14 cellular contexts compared by ENCODE assay signal in the genomic region with DNA sequence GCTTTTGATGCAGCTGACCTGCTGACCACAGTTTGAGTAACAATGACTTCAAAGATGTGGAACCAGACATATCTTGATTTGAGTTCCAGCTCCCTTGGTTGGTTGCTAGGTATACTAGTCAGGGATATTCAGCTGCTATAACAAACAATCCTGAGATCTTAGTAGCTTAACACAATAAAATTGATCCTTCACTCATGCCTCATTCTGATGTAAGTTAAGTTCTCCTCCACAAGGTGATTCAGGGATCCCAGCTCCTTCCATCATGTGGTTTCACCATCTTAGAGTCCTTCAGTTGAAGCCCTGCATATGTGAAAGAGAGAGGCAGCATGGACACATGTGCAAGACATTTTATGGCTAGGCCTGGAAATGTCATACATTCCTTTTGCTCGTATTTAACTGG. TPM values are rescaled to one million over a fixed set of nuclear protein-coding genes. Genes with fewer than 3 reads are reported as not detected.
DNase-seq lines count a peak whose midpoint lies in the region; ATAC-seq and TF ChIP-seq lines count a peak whose summit lies in the region.
"Had no signal": no experiment of that assay in that cellular context is flagged by ENCODE, and none has a peak within 500 bp of the region (broad histone marks: within the 10 kb centered on the region; RNA-seq: fewer than 3 reads in every experiment).

No MANE protein-coding gene starts in this region.

- H3K4me2 ChIP-seq in PC-3 (ENCODE audit: low read length), result no peak overlapping the region

- POLR2A ChIA-PET in naive thymus-derived CD4-positive, alpha-beta T cell (lab: Charles Lee), result no interaction called here
- POLR2A ChIA-PET in PC-3 (lab: Charles Lee; ENCODE audit: unreplicated experiment), result no interaction called here

- peak; percentile 28 for ATAC-seq in GM18517 (IDR thresholded peaks at IDR 0.05; ENCODE audit: unreplicated experiment)
- ATAC-seq in GM21381 (IDR thresholded peaks at IDR 0.05; ENCODE audit: unreplicated experiment), result peak; percentile 36
- peak; percentile 39 for ATAC-seq in HG03280 (IDR thresholded peaks at IDR 0.05; ENCODE audit: unreplicated experiment)
- no peak for ATAC-seq in naive thymus-derived CD4-positive, alpha-beta T cell
- no peak for ATAC-seq in PC-3
- ATAC-seq in foreskin keratinocyte, result no peak

- no peak overlapping the region for H3K4me3 ChIP-seq in naive thymus-derived CD4-positive, alpha-beta T cell (ENCODE audit: low read length)
- H3K4me3 ChIP-seq in PC-3 (ENCODE audit: low read length), result no peak overlapping the region
- H3K4me3 ChIP-seq: skin epidermis, stomach had no signal

- no peaks in the 10 kb centered on the region for H4K20me1 ChIP-seq in PC-3 (ENCODE audit: low read length)

- no peaks in the 10 kb centered on the region for H3F3A ChIP-seq in PC-3 (ENCODE audit: low read length, unreplicated experiment)

- H3K9me3 Mint-ChIP-seq in naive thymus-derived CD4-positive, alpha-beta T cell, result no peaks in the 10 kb centered on the region

- CTCF ChIA-PET in naive thymus-derived CD4-positive, alpha-beta T cell (lab: Charles Lee), result interaction anchor here (1.4 kb wide), 1 partner anchor 13 kb away, joined by 3 read pairs; no protein-coding TSS in a partner anchor
- CTCF ChIA-PET in PC-3 (lab: Charles Lee), result no interaction called here

- H3K9me3 ChIP-seq in naive thymus-derived CD4-positive, alpha-beta T cell (ENCODE audit: control insufficient read depth in 2 of 3, low read length in 3 of 3), result no peaks in the 10 kb centered on the region
- H3K9me3 ChIP-seq in PC-3 (ENCODE audit: low read length), result no peaks in the 10 kb centered on the region
- H3K9me3 ChIP-seq: stomach had no signal

- H3K27me3 ChIP-seq in naive thymus-derived CD4-positive, alpha-beta T cell (ENCODE audit: control insufficient read depth in 2 of 2, insufficient read depth in 2 of 2, low read length in 2 of 2), result no peaks in the 10 kb centered on the region
- H3K27me3 ChIP-seq in PC-3 (ENCODE audit: low read length) (no peaks in the 10 kb centered on the region), foreskin keratinocyte (no peaks in the 10 kb centered on the region)
- H3K27me3 ChIP-seq: stomach had no signal

- peaks cover 0 to 4% (median 2%) of the 10 kb centered on the region in 5 donors for H3K27me3 Mint-ChIP-seq in naive thymus-derived CD4-positive, alpha-beta T cell

- peaks cover 0 to 27% (median 0%) of the 10 kb centered on the region in 7 donors for H3K4me1 Mint-ChIP-seq in naive thymus-derived CD4-positive, alpha-beta T cell

- H2AFZ ChIP-seq in PC-3 (ENCODE audit: low read length), result no peak overlapping the region

- no peaks in the 10 kb centered on the region for H3K36me3 ChIP-seq in naive thymus-derived CD4-positive, alpha-beta T cell (ENCODE audit: control insufficient read depth in 2 of 3, insufficient read depth in 3 of 3, low read length in 3 of 3)
- no peaks in the 10 kb centered on the region for H3K36me3 ChIP-seq in PC-3 (ENCODE audit: low read depth, low read length)
- H3K36me3 ChIP-seq: stomach had no signal

- no TSS peak for BruUV-seq in PC-3 (replicated peaks; lab: Mats Ljungman, UMichigan)

- H3K27ac ChIP-seq in naive thymus-derived CD4-positive, alpha-beta T cell (ENCODE audit: low read depth, low read length), result no peak overlapping the region
- no peak overlapping the region for H3K27ac ChIP-seq in PC-3 (ENCODE audit: low read length)
- no peak overlapping the region for H3K27ac ChIP-seq in foreskin keratinocyte
- H3K27ac ChIP-seq: skin epidermis, stomach had no signal

- no peaks in the 10 kb centered on the region for H3K9me2 ChIP-seq in PC-3 (replicated peaks; ENCODE audit: low read length)

- DNase-seq in fibroblast of gingiva (ENCODE audit: low read depth) (peak; percentile 3), PC-3 (no peak), foreskin keratinocyte (no peak)
- no peak for DNase-seq in naive thymus-derived CD4-positive, alpha-beta T cell
- DNase-seq: foreskin fibroblast, H9, stomach had no signal

- peaks cover 0 to 1% (median 0%) of the 10 kb centered on the region in 5 donors for H3K36me3 Mint-ChIP-seq in naive thymus-derived CD4-positive, alpha-beta T cell

- H3K4me3 Mint-ChIP-seq in naive thymus-derived CD4-positive, alpha-beta T cell, result peak overlapping the region in 4 of 10 donors; percentile 26 to 68 (median 33)
- H3K4me3 Mint-ChIP-seq: H9 had no signal

- intact Hi-C loops in naive thymus-derived CD4-positive, alpha-beta T cell (cut with micrococcal nuclease), result no loop called here
- intact Hi-C loops in PC-3 (cut with micrococcal nuclease), result no loop called here

- H3K9ac ChIP-seq in PC-3 (ENCODE audit: low read length), result no peak overlapping the region

- peak overlapping the region in 3 of 9 donors; percentile 38 to 87 (median 43) for H3K27ac Mint-ChIP-seq in naive thymus-derived CD4-positive, alpha-beta T cell
- H3K27ac Mint-ChIP-seq: H9 had no signal

- TF ChIP-seq CTCF in PC-3 (conservative IDR thresholded peaks at IDR 0.05; ENCODE audit: low read depth, low read length) (no peak), foreskin keratinocyte (conservative IDR thresholded peaks at IDR 0.05) (no peak)

- H3K4me1 ChIP-seq in naive thymus-derived CD4-positive, alpha-beta T cell (ENCODE audit: control insufficient read depth in 2 of 2, insufficient read depth in 2 of 2, low read length in 2 of 2), result no peaks in the 10 kb centered on the region
- H3K4me1 ChIP-seq in PC-3 (ENCODE audit: insufficient read depth, low read length) (no peaks in the 10 kb centered on the region), foreskin keratinocyte (no peaks in the 10 kb centered on the region)
- H3K4me1 ChIP-seq: stomach had no signal

- no peaks in the 10 kb centered on the region for H3K79me2 ChIP-seq in PC-3 (ENCODE audit: low read length)

RNA-seq across cellular contexts. Expression of gene SMIM9, which starts 7.3 kb away (rescaled TPM):
- not detected for total RNA-seq in naive thymus-derived CD4-positive, alpha-beta T cell
- not detected for polyA plus RNA-seq in naive thymus-derived CD4-positive, alpha-beta T cell
- total RNA-seq in PC-3 (2014; rRNA removed), result not detected in 2 replicates
- total RNA-seq in foreskin keratinocyte, result not detected in 2 replicates
- polyA plus RNA-seq in foreskin keratinocyte, result not detected in 2 replicates
- total RNA-seq: G401, H9, M059J, stomach had no signal
- polyA plus RNA-seq: liver, stomach had no signal

RNA-seq across cellular contexts. Expression of gene MPP1, which starts 21.9 kb away (rescaled TPM):
- 10 to 100 TPM; 23.2 to 76.7 (median 31.9) TPM for total RNA-seq in naive thymus-derived CD4-positive, alpha-beta T cell
- polyA plus RNA-seq in naive thymus-derived CD4-positive, alpha-beta T cell, result 10 to 100 TPM; 34.8 to 39.8 TPM
- 18.3 and 18.8 TPM in 2 replicates for total RNA-seq in PC-3 (2014; rRNA removed)
- 8.6 and 9.0 TPM in 2 replicates for total RNA-seq in foreskin keratinocyte
- 7.5 and 7.6 TPM in 2 replicates for polyA plus RNA-seq in foreskin keratinocyte

RNA-seq across cellular contexts. Expression of gene F8A1, which starts 59.0 kb away (rescaled TPM):
- 10 to 100 TPM; 16.8 to 49.9 (median 29.1) TPM for total RNA-seq in naive thymus-derived CD4-positive, alpha-beta T cell
- 10 to 100 TPM; 21.3 to 77.7 TPM for polyA plus RNA-seq in naive thymus-derived CD4-positive, alpha-beta T cell
- total RNA-seq in PC-3 (2014; rRNA removed) (13.6 and 16.8 TPM in 2 replicates), foreskin keratinocyte (8.1 and 8.5 TPM in 2 replicates)
- 16.6 and 16.8 TPM in 2 replicates for polyA plus RNA-seq in foreskin keratinocyte

Comparison
In these comparisons a context has a peak if more than half of its experiments do, and no peak if none do; other contexts are left out.
1. ATAC-seq: peak in GM18517 (single experiment), GM21381 (single experiment) and HG03280 (single experiment); none in naive thymus-derived CD4-positive, alpha-beta T cell (single experiment), PC-3 (single experiment) and foreskin keratinocyte (single experiment).